Comparison of ENCODE assay signal across 8 cellular contexts in the genomic region with DNA sequence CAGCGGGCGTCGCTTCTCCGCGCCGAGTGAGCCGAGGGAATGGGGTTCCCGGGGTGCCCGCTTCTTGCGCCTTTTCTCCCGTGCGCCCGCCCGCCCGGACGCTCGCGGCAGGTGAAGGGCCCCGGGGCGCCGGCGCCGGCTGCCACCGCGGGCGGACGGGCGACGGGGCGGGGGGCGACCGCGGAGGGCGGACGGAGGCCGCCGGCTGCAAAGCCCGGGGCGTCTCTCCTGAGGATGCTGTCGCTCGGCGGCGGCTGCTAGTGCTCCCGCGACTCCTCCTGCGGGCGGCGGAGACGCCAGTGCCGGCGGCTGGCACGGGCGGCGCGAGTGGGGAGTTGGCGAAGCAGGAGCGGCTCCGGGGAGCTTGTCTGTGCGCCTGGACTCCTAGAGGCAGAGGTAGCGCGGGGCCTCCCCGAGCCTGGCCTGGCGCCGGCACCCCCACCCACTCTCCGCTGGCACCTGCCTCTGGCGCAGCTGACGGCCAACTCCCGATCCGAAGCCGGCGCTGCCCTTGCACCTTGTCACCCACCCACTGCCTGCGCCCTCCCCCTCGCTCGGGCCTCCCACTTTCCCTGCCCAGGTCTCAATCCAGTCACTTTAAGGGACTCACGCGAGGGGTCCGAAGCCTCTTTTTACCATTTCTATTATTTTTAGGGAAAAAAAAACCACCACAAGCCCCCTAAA. TPM values are rescaled to one million over a fixed set of nuclear protein-coding genes. Genes with fewer than 3 reads are reported as not detected.
A peak's percentile ranks its signal among the peaks of the same experiment; 100 is the strongest.
DNase-seq lines count a peak whose midpoint lies in the region; ATAC-seq, FAIRE-seq and TF ChIP-seq lines count a peak whose summit lies in the region.

Gene FAM20A, minus strand, starts transcription at position 487 of the 684 bp plus-strand sequence. CDS start 701 bp downstream, outside the sequence.

- H3K9me3 ChIP-seq in MM.1S (replicated peaks; ENCODE audit: insufficient read depth, low read length) (no peaks in the 10 kb centered on the region), body of pancreas (no peaks in the 10 kb centered on the region), small intestine (ENCODE audit: control insufficient read depth, low read depth) (no peaks in the 10 kb centered on the region)

- H3K79me2 ChIP-seq in ACC112 (ENCODE audit: control insufficient read depth, insufficient read depth, low read length, unreplicated experiment) (no peaks in the 10 kb centered on the region), MM.1S (ENCODE audit: low read length) (no peaks in the 10 kb centered on the region)

- FAIRE-seq in small intestine (lab: Jason Lieb, UNC): no peak

- no peaks in the 10 kb centered on the region for H4K20me1 ChIP-seq in MM.1S (ENCODE audit: insufficient read depth, low read length)

- intact Hi-C loops in body of pancreas (cut with DNase I): no loop called here

- peaks cover 13% of the 10 kb centered on the region for H3K4me1 ChIP-seq in ACC112 (ENCODE audit: control insufficient read depth, insufficient read depth, low read length, unreplicated experiment)
- H3K4me1 ChIP-seq in MM.1S (ENCODE audit: low read length): peaks cover 15% of the 10 kb centered on the region
- peaks cover 18% of the 10 kb centered on the region for H3K4me1 ChIP-seq in body of pancreas
- peaks cover 0 to 3% of the 10 kb centered on the region in 2 donors for H3K4me1 ChIP-seq in small intestine (ENCODE audit: control insufficient read depth in 2 of 2, insufficient read depth in 1 of 2, low read depth in 1 of 2, low read length in 1 of 2)

- H3K27ac ChIP-seq in ACC112 (ENCODE audit: low read depth, low read length) (no peak within 1 kb of the TSS), MM.1S (ENCODE audit: low read length) (no peak within 1 kb of the TSS), body of pancreas (peak within 1 kb of the TSS in 1 of 4 donors; percentile 46), small intestine (ENCODE audit: low read depth in 1 of 2, low read length in 1 of 2) (peak within 1 kb of the TSS in 1 of 2 donors; percentile 65)

- TF ChIP-seq POLR2A in body of pancreas (IDR thresholded peaks at IDR 0.05): peak in 1 of 3 donors; percentile 29

- no peaks in the 10 kb centered on the region for H3K36me3 ChIP-seq in ACC112 (ENCODE audit: insufficient read depth, low read length)
- H3K36me3 ChIP-seq in MM.1S (replicated peaks; ENCODE audit: insufficient read depth, low read length): no peaks in the 10 kb centered on the region
- no peaks in the 10 kb centered on the region for H3K36me3 ChIP-seq in body of pancreas (replicated peaks in 1 of 2; ENCODE audit: insufficient read depth in 1 of 2, low read depth in 2 of 2)
- H3K36me3 ChIP-seq in small intestine (ENCODE audit: control insufficient read depth in 2 of 2, insufficient read depth in 2 of 2, low read length in 2 of 2): no peaks in the 10 kb centered on the region

- no peaks in the 10 kb centered on the region for H3K9me2 ChIP-seq in MM.1S (replicated peaks; ENCODE audit: insufficient read depth, low read length)

- peak within 1 kb of the TSS; percentile 75 for H3K4me3 ChIP-seq in ACC112 (ENCODE audit: low read depth, low read length)
- H3K4me3 ChIP-seq in MM.1S (ENCODE audit: low read length): peak within 1 kb of the TSS; percentile 67
- H3K4me3 ChIP-seq in body of pancreas: peak within 1 kb of the TSS in 1 of 2 donors; percentile 36
- peak within 1 kb of the TSS; percentile 36 to 41 for H3K4me3 ChIP-seq in small intestine (ENCODE audit: low read depth in 1 of 2, low read length in 2 of 2)

- H3K27me3 ChIP-seq in ACC112 (ENCODE audit: insufficient read depth, low read length): peaks cover 35% of the 10 kb centered on the region; the same call in 1 of the 2 replicates
- H3K27me3 ChIP-seq in MM.1S (replicated peaks; ENCODE audit: insufficient read depth, low read length): no peaks in the 10 kb centered on the region
- H3K27me3 ChIP-seq in body of pancreas: peaks cover 0 to 4% of the 10 kb centered on the region in 2 donors
- peaks cover 3% of the 10 kb centered on the region in 2 donors for H3K27me3 ChIP-seq in small intestine (ENCODE audit: control insufficient read depth in 2 of 2, insufficient read depth in 2 of 2, low read length in 2 of 2)

- no peak within 1 kb of the TSS for H3K9ac ChIP-seq in MM.1S (ENCODE audit: low read length)

- H2AFZ ChIP-seq in ACC112 (ENCODE audit: low read length, unreplicated experiment) (peak within 1 kb of the TSS; percentile 83), MM.1S (ENCODE audit: low read length) (peak within 1 kb of the TSS; percentile 78)

- 2% methylated on average over 13 to 63 of the region's 77 CpGs for WGBS in body of pancreas, 2 donors
- WGBS in small intestine, 3 donors: 2 to 4% (median 3%) methylated on average over 18 to 77 of the region's 77 CpGs

- ATAC-seq in body of pancreas: peak; percentile 45
- ATAC-seq in HG03469 (IDR thresholded peaks at IDR 0.05; ENCODE audit: unreplicated experiment): no peak

- peak within 1 kb of the TSS; percentile 97 for H3K4me2 ChIP-seq in MM.1S (ENCODE audit: low read depth, low read length)

- peaks cover under 1% of the 10 kb centered on the region; the same call in 1 of the 2 replicates for H3F3A ChIP-seq in MM.1S (ENCODE audit: insufficient read depth, low read length)

- no peak for DNase-seq in MM.1S
- DNase-seq in body of pancreas: peak; percentile 40 to 62 (median 52)
- peak; percentile 78 for DNase-seq in islet precursor cell
- DNase-seq in small intestine: no peak
- no peak for DNase-seq in stimulated activated naive CD4-positive, alpha-beta T cell (lab: John Stamatoyannopoulos, UW)
- no peak for DNase-seq in inferior parietal cortex (ENCODE audit: extremely low spot score)

- TF ChIP-seq CTCF in MM.1S (IDR thresholded peaks at IDR 0.05; ENCODE audit: low read length) (no peak), body of pancreas (IDR thresholded peaks at IDR 0.05) (no peak)

RNA-seq across cellular contexts. Expression of gene FAM20A, which starts in this region (rescaled TPM):
- 1 to 10 TPM in 1 of 2 donors, under 1 TPM in 1; under 0.01 to 1.3 TPM for total RNA-seq in body of pancreas
- polyA plus RNA-seq in small intestine: 1 to 10 TPM in 1 of 3 donors, not detected in 2; 4.4 TPM

Comparison
In these comparisons a context has a peak if more than half of its experiments do, and no peak if none do; other contexts are left out.
1. DNase-seq: peak in body of pancreas (4 of 4) and islet precursor cell (single experiment); none in MM.1S (single experiment), small intestine (single experiment), stimulated activated naive CD4-positive, alpha-beta T cell (0 of 6) and inferior parietal cortex (single experiment).